2 cellular contexts compared by ENCODE assay signal in genomic region chr14:56087824-56088571, GRCh38.
A peak's percentile ranks its signal among the peaks of the same experiment; 100 is the strongest.
TF ChIP-seq lines count a peak whose summit lies in the region.

No MANE protein-coding gene starts in this region.

TF ChIP-seq in WTC11, 78 proteins besides CTCF, POLR2A, EP300 and RAD21 (continued from another document):
- no peak for TF ChIP-seq ERG (CRISPR knock-in tag; IDR thresholded peaks at IDR 0.05)
- TF ChIP-seq, protein P1, sequence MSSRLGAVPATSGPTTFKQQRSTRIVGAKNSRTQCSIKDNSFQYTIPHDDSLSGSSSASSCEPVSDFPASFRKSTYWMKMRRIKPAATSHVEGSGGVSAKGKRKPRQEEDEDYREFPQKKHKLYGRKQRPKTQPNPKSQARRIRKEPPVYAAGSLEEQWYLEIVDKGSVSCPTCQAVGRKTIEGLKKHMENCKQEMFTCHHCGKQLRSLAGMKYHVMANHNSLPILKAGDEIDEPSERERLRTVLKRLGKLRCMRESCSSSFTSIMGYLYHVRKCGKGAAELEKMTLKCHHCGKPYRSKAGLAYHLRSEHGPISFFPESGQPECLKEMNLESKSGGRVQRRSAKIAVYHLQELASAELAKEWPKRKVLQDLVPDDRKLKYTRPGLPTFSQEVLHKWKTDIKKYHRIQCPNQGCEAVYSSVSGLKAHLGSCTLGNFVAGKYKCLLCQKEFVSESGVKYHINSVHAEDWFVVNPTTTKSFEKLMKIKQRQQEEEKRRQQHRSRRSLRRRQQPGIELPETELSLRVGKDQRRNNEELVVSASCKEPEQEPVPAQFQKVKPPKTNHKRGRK (CRISPR knock-in tag; IDR thresholded peaks at IDR 0.05; ENCODE audit: borderline replicate concordance) = no peak
- TF ChIP-seq NR2C2 (CRISPR knock-in tag; IDR thresholded peaks at IDR 0.05) = no peak
- no peak for TF ChIP-seq MXD4 (CRISPR knock-in tag; IDR thresholded peaks at IDR 0.05; ENCODE audit: borderline replicate concordance)
- TF ChIP-seq ESRRA (CRISPR knock-in tag; IDR thresholded peaks at IDR 0.05; ENCODE audit: borderline replicate concordance) = no peak
- no peak for TF ChIP-seq RORB (CRISPR knock-in tag; IDR thresholded peaks at IDR 0.05)
- no peak for TF ChIP-seq NFE2L1 (CRISPR knock-in tag; IDR thresholded peaks at IDR 0.05)
- no peak for TF ChIP-seq AFF4 (CRISPR knock-in tag; IDR thresholded peaks at IDR 0.05; ENCODE audit: borderline replicate concordance)

TF ChIP-seq in neural cell, 6 proteins besides CTCF, POLR2A, EP300 and RAD21 (continued from another document):
- TF ChIP-seq, protein P2, sequence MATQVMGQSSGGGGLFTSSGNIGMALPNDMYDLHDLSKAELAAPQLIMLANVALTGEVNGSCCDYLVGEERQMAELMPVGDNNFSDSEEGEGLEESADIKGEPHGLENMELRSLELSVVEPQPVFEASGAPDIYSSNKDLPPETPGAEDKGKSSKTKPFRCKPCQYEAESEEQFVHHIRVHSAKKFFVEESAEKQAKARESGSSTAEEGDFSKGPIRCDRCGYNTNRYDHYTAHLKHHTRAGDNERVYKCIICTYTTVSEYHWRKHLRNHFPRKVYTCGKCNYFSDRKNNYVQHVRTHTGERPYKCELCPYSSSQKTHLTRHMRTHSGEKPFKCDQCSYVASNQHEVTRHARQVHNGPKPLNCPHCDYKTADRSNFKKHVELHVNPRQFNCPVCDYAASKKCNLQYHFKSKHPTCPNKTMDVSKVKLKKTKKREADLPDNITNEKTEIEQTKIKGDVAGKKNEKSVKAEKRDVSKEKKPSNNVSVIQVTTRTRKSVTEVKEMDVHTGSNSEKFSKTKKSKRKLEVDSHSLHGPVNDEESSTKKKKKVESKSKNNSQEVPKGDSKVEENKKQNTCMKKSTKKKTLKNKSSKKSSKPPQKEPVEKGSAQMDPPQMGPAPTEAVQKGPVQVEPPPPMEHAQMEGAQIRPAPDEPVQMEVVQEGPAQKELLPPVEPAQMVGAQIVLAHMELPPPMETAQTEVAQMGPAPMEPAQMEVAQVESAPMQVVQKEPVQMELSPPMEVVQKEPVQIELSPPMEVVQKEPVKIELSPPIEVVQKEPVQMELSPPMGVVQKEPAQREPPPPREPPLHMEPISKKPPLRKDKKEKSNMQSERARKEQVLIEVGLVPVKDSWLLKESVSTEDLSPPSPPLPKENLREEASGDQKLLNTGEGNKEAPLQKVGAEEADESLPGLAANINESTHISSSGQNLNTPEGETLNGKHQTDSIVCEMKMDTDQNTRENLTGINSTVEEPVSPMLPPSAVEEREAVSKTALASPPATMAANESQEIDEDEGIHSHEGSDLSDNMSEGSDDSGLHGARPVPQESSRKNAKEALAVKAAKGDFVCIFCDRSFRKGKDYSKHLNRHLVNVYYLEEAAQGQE (IDR thresholded peaks at IDR 0.05; ENCODE audit: borderline replicate concordance) = no peak
- TF ChIP-seq TAF1 (IDR thresholded peaks at IDR 0.05; ENCODE audit: low read depth) (no peak), SMC3 (conservative IDR thresholded peaks at IDR 0.05; ENCODE audit: poor library complexity) (no peak), POLR2AphosphoS5 (IDR thresholded peaks at IDR 0.05) (peak; percentile 63)
